In the genomic region with DNA sequence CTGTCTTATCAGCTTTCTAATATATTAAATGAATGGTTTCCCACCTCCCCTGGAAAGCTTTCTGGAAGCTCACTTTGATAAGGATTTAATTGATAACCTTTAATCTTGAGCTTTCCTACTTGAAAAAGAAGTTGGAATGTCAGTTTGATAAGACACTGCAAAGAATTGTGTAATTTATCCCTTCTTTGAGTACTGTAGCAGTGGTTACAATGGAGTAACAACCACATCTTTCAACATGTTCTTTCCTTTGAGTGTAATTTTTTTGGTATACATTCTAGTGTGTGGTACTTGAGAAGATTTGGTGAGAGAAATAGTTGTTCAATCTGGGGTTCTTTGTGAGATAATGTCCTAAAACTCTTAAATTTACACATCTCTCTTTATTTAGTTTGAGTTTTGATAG, we compare ENCODE assay signal across 25 cellular contexts.
"Had no signal": no experiment of that assay in that cellular context is flagged by ENCODE, and none has a peak within 500 bp of the region (broad histone marks: within the 10 kb centered on the region; RNA-seq: fewer than 3 reads in every experiment).

No MANE protein-coding gene starts in this region.

- H3K27ac ChIP-seq: adrenal gland, breast epithelium, colonic mucosa, WERI-Rb-1 had no signal

- H3K4me3 Mint-ChIP-seq: activated CD4-positive, alpha-beta memory T cell treated with anti-CD3 and anti-CD28 coated beads, Interleukin-2, amount 10 ng/mL, durations not matched to agents 7 days and 5 days; activated CD4-positive, alpha-beta T cell treated with anti-CD3 and anti-CD28 coated beads for 36 hours; activated naive CD4-positive, alpha-beta T cell treated with anti-CD3 and anti-CD28 coated beads, Interleukin-2, amount 10 ng/mL, durations not matched to agents 7 days and 5 days; activated naive CD8-positive, alpha-beta T cell treated with anti-CD3 and anti-CD28 coated beads for 36 hours; activated T-cell treated with anti-CD3 and anti-CD28 coated beads, Interleukin-2, amount 50 U/mL, for 72 hours had no signal

- H3K4me1 ChIP-seq: adrenal gland, breast epithelium, colonic mucosa had no signal

- H3K27me3 Mint-ChIP-seq: activated CD4-positive, alpha-beta memory T cell treated with anti-CD3 and anti-CD28 coated beads, Interleukin-2, amount 10 ng/mL, durations not matched to agents 7 days and 5 days; activated CD4-positive, alpha-beta T cell treated with anti-CD3 and anti-CD28 coated beads for 36 hours; activated naive CD4-positive, alpha-beta T cell treated with anti-CD3 and anti-CD28 coated beads, Interleukin-2, amount 10 ng/mL, durations not matched to agents 7 days and 5 days; activated naive CD8-positive, alpha-beta T cell treated with anti-CD3 and anti-CD28 coated beads for 36 hours had no signal

- H3K27me3 ChIP-seq: adrenal gland, breast epithelium, colonic mucosa had no signal

- H3K9me3 ChIP-seq: adrenal gland, breast epithelium, colonic mucosa had no signal

- H3K27ac Mint-ChIP-seq: activated CD4-positive, alpha-beta memory T cell treated with anti-CD3 and anti-CD28 coated beads, Interleukin-2, amount 10 ng/mL, durations not matched to agents 7 days and 5 days; activated CD4-positive, alpha-beta T cell treated with anti-CD3 and anti-CD28 coated beads for 36 hours; activated naive CD4-positive, alpha-beta T cell treated with anti-CD3 and anti-CD28 coated beads, Interleukin-2, amount 10 ng/mL, durations not matched to agents 7 days and 5 days; activated naive CD8-positive, alpha-beta T cell treated with anti-CD3 and anti-CD28 coated beads for 36 hours; activated T-cell treated with anti-CD3 and anti-CD28 coated beads, Interleukin-2, amount 50 U/mL, for 72 hours; activated T-helper 2 cell treated with anti-CD3 and anti-CD28 coated beads, Interferon-gamma antibody, Interleukin-2, Interleukin-4, amounts not matched to agents 10 μg/mL and 5 μg/mL and 100 μg/mL, durations not matched to agents 14 hours and 24 hours and 36 hours had no signal

- H3K9me3 Mint-ChIP-seq: activated CD4-positive, alpha-beta memory T cell treated with anti-CD3 and anti-CD28 coated beads, Interleukin-2, amount 10 ng/mL, durations not matched to agents 7 days and 5 days; activated naive CD4-positive, alpha-beta T cell treated with anti-CD3 and anti-CD28 coated beads, Interleukin-2, amount 10 ng/mL, durations not matched to agents 7 days and 5 days; activated naive CD8-positive, alpha-beta T cell treated with anti-CD3 and anti-CD28 coated beads for 36 hours; activated T-cell treated with anti-CD3 and anti-CD28 coated beads, Interleukin-2, amount 50 U/mL, for 72 hours; activated T-helper 2 cell treated with anti-CD3 and anti-CD28 coated beads, Interferon-gamma antibody, Interleukin-2, Interleukin-4, amounts not matched to agents 10 μg/mL and 5 μg/mL and 100 μg/mL, durations not matched to agents 14 hours and 24 hours and 36 hours had no signal

- DNase-seq: activated CD4-positive, alpha-beta memory T cell treated with anti-CD3 and anti-CD28 coated beads, Interleukin-2, amount 10 ng/mL, durations not matched to agents 7 days and 5 days; activated CD4-positive, alpha-beta T cell treated with anti-CD3 and anti-CD28 coated beads for 36 hours; activated CD4-positive, alpha-beta T cell treated with anti-CD3 and anti-CD28 coated beads, Interleukin-2, amount 50 U/mL, for 1 hour; activated CD8-positive, alpha-beta memory T cell treated with anti-CD3 and anti-CD28 coated beads, Interleukin-2, amount 50 U/mL, for 4 hours; activated gamma-delta T cell treated with Interleukin-2 at 50 U/mL for 16 hours; activated naive CD4-positive, alpha-beta T cell treated with anti-CD3 and anti-CD28 coated beads, Interleukin-2, amount 10 ng/mL, durations not matched to agents 7 days and 5 days; activated naive CD8-positive, alpha-beta T cell treated with anti-CD3 and anti-CD28 coated beads for 36 hours; activated T-cell treated with anti-CD3 and anti-CD28 coated beads, Interleukin-2, amount 50 U/mL, for 72 hours; adrenal gland; aorta; caudate nucleus; colonic mucosa; KBM-7; NCI-H1105 treated with DMSO at 0.1 percent for 48 hours; NCI-H146; NCI-H1930; NCI-H2171; NCI-H2227 treated with DMSO at 0.1 percent for 48 hours; NCI-H510A; NCI-H69; SIG-M5; T-helper 1 cell; WERI-Rb-1 had no signal

- H3K4me1 Mint-ChIP-seq: activated CD4-positive, alpha-beta memory T cell treated with anti-CD3 and anti-CD28 coated beads, Interleukin-2, amount 10 ng/mL, durations not matched to agents 7 days and 5 days; activated naive CD4-positive, alpha-beta T cell treated with anti-CD3 and anti-CD28 coated beads, Interleukin-2, amount 10 ng/mL, durations not matched to agents 7 days and 5 days; activated naive CD8-positive, alpha-beta T cell treated with anti-CD3 and anti-CD28 coated beads for 36 hours had no signal

- H3K4me3 ChIP-seq: adrenal gland, breast epithelium, colonic mucosa had no signal
